Comparison of ENCODE assay signal across 22 cellular contexts in genomic region chr1:21048462-21048861, GRCh38.
A peak's percentile ranks its signal among the peaks of the same experiment; 100 is the strongest.
DNase-seq lines count a peak whose midpoint lies in the region; ATAC-seq and TF ChIP-seq lines count a peak whose summit lies in the region.
"Had no signal": no experiment of that assay in that cellular context is flagged by ENCODE, and none has a peak within 500 bp of the region (broad histone marks: within the 10 kb centered on the region; RNA-seq: fewer than 3 reads in every experiment).

No MANE protein-coding gene starts in this region.

- no peak overlapping the region for H3K23ac ChIP-seq in H9 (ENCODE audit: insufficient read length, low read depth, low read length)

- no CpG with 5 or more reads among the region's 4 CpGs for WGBS in H9 (ENCODE audit: extremely low coverage, insufficient read length, low lambda C conversion rate)

- no peaks in the 10 kb centered on the region for H3K27me3 ChIP-seq in BLaER1 treated with 17β-estradiol and CSF1 and Interleukin-3, amounts not matched to agents 10 nM and 100 nM
- H3K27me3 ChIP-seq in H9 (ENCODE audit: insufficient read depth, low read length) = no peaks in the 10 kb centered on the region
- H3K27me3 ChIP-seq in CD8-positive, alpha-beta memory T cell (ENCODE audit: insufficient read depth, low read length, poor library complexity, severe bottlenecking) = no peaks in the 10 kb centered on the region
- H3K27me3 ChIP-seq: SJCRH30 had no signal

- no peak overlapping the region for H3K56ac ChIP-seq in H9 (ENCODE audit: insufficient read length, low read depth, low read length)

- no peak overlapping the region for H2BK15ac ChIP-seq in H9 (ENCODE audit: low read depth, low read length)

- H4K5ac ChIP-seq in H9 (ENCODE audit: insufficient read length, low read depth, low read length) = no peak overlapping the region

- H2BK20ac ChIP-seq in H9 (ENCODE audit: low read depth, low read length, poor library complexity, severe bottlenecking) = no peak overlapping the region

- no peak overlapping the region for H3K4me3 ChIP-seq in BLaER1 treated with 17β-estradiol and CSF1 and Interleukin-3, amounts not matched to agents 10 nM and 100 nM
- no peak overlapping the region for H3K4me3 ChIP-seq in CD8-positive, alpha-beta memory T cell (ENCODE audit: low read length)
- H3K4me3 ChIP-seq: SJCRH30 had no signal

- H3K27ac ChIP-seq in BLaER1 treated with 17β-estradiol and CSF1 and Interleukin-3, amounts not matched to agents 10 nM and 100 nM = peak overlapping the region in 2 of 11 experiments; percentile 14; a peak in 2 of 22 replicates
- no peak overlapping the region for H3K27ac ChIP-seq in H9 (ENCODE audit: insufficient read length, low read depth, low read length)
- no peak overlapping the region for H3K27ac ChIP-seq in CD8-positive, alpha-beta memory T cell (ENCODE audit: low read depth, low read length)
- H3K27ac ChIP-seq: SJCRH30 had no signal

- H3K9me3 Mint-ChIP-seq in H9 = peaks cover 0 to 2% of the 10 kb centered on the region in 2 experiments; a peak in 1 of 5 replicates
- H3K9me3 Mint-ChIP-seq in WTC11 = peaks cover 3% of the 10 kb centered on the region; the same call in 1 of the 2 replicates
- no peaks in the 10 kb centered on the region for H3K9me3 Mint-ChIP-seq in activated T-helper 2 cell treated with anti-CD3 and anti-CD28 coated beads, Interferon-gamma antibody, Interleukin-2, Interleukin-4, amounts not matched to agents 10 μg/mL and 5 μg/mL and 100 μg/mL, durations not matched to agents 14 hours and 24 hours and 36 hours
- no peaks in the 10 kb centered on the region for H3K9me3 Mint-ChIP-seq in CD8-positive, alpha-beta memory T cell
- H3K9me3 Mint-ChIP-seq: CD4-positive, CD25-positive, alpha-beta regulatory T cell had no signal

- H3K4ac ChIP-seq in H9 (ENCODE audit: low read depth, low read length) = no peak overlapping the region

- no peak overlapping the region for H2BK12ac ChIP-seq in H9 (ENCODE audit: insufficient read length, low read depth, low read length)

- H3K27me3 Mint-ChIP-seq in H9 (ENCODE audit: low read depth) = no peaks in the 10 kb centered on the region
- H3K27me3 Mint-ChIP-seq in WTC11 (ENCODE audit: low read depth) = no peaks in the 10 kb centered on the region
- H3K27me3 Mint-ChIP-seq in activated T-helper 2 cell treated with anti-CD3 and anti-CD28 coated beads, Interferon-gamma antibody, Interleukin-2, Interleukin-4, amounts not matched to agents 10 μg/mL and 5 μg/mL and 100 μg/mL, durations not matched to agents 14 hours and 24 hours and 36 hours (ENCODE audit: low read depth) = no peaks in the 10 kb centered on the region
- no peaks in the 10 kb centered on the region for H3K27me3 Mint-ChIP-seq in CD8-positive, alpha-beta memory T cell
- H3K27me3 Mint-ChIP-seq: CD4-positive, CD25-positive, alpha-beta regulatory T cell had no signal

- no peak overlapping the region for H4K91ac ChIP-seq in H9 (ENCODE audit: insufficient read length, low read depth, low read length)

- no peak overlapping the region for H2BK5ac ChIP-seq in H9 (ENCODE audit: insufficient read length, low read length)

- no peaks in the 10 kb centered on the region for H3K23me2 ChIP-seq in H9 (ENCODE audit: insufficient read length, low read depth, low read length, poor library complexity, severe bottlenecking)

- CTCF ChIA-PET in WTC11 (lab: Charles Lee) = interaction anchor here (0.7 to 1.8 kb wide), 3 partner anchors 9 to 26 kb away, joined by 3 to 4 read pairs (median 3); no protein-coding TSS in a partner anchor
- CTCF ChIA-PET in CD8-positive, alpha-beta memory T cell (lab: Charles Lee) = no interaction called here

- no peak overlapping the region for H3K4me3 Mint-ChIP-seq in H9
- H3K4me3 Mint-ChIP-seq in WTC11 = no peak overlapping the region
- no peak overlapping the region for H3K4me3 Mint-ChIP-seq in activated T-helper 2 cell treated with anti-CD3 and anti-CD28 coated beads, Interferon-gamma antibody, Interleukin-2, Interleukin-4, amounts not matched to agents 10 μg/mL and 5 μg/mL and 100 μg/mL, durations not matched to agents 14 hours and 24 hours and 36 hours (ENCODE audit: low read depth)
- H3K4me3 Mint-ChIP-seq in CD8-positive, alpha-beta memory T cell = no peak overlapping the region
- H3K4me3 Mint-ChIP-seq: CD4-positive, CD25-positive, alpha-beta regulatory T cell had no signal

- H2BK120ac ChIP-seq in H9 (ENCODE audit: low read depth, low read length, poor library complexity, severe bottlenecking) = no peak overlapping the region

- H3K36me3 ChIP-seq in BLaER1 treated with 17β-estradiol and CSF1 and Interleukin-3, amounts not matched to agents 10 nM and 100 nM = peaks cover 22 to 72% (median 49%) of the 10 kb centered on the region in 11 experiments; a peak in 21 of 22 replicates
- no peaks in the 10 kb centered on the region for H3K36me3 ChIP-seq in CD8-positive, alpha-beta memory T cell (ENCODE audit: insufficient read depth, low read length)

- H3K36me3 Mint-ChIP-seq in H9 (ENCODE audit: insufficient read depth in 1 of 3, low read depth in 3 of 3) = peaks cover 13 to 16% (median 15%) of the 10 kb centered on the region in 3 experiments; a peak in 6 of 7 replicates
- H3K36me3 Mint-ChIP-seq in WTC11 = peaks cover 12% of the 10 kb centered on the region
- peaks cover 18% of the 10 kb centered on the region for H3K36me3 Mint-ChIP-seq in activated T-helper 2 cell treated with anti-CD3 and anti-CD28 coated beads, Interferon-gamma antibody, Interleukin-2, Interleukin-4, amounts not matched to agents 10 μg/mL and 5 μg/mL and 100 μg/mL, durations not matched to agents 14 hours and 24 hours and 36 hours (ENCODE audit: low read depth)
- H3K36me3 Mint-ChIP-seq in CD8-positive, alpha-beta memory T cell = peaks cover 7 to 14% (median 12%) of the 10 kb centered on the region in 3 donors

- peak; percentile 30; the same call in 1 of the 2 replicates for ATAC-seq in WTC11

- peaks cover 0 to 11% (median 0%) of the 10 kb centered on the region in 11 experiments; a peak in 4 of 22 replicates for H3K9me3 ChIP-seq in BLaER1 treated with 17β-estradiol and CSF1 and Interleukin-3, amounts not matched to agents 10 nM and 100 nM (replicated peaks in 1 of 11)
- no peaks in the 10 kb centered on the region for H3K9me3 ChIP-seq in H9 (ENCODE audit: control insufficient read depth, low read depth, low read length)
- no peaks in the 10 kb centered on the region for H3K9me3 ChIP-seq in CD8-positive, alpha-beta memory T cell (ENCODE audit: low read length)
- H3K9me3 ChIP-seq: SJCRH30 had no signal

- H3T11ph ChIP-seq in H9 (ENCODE audit: low read length) = no peak overlapping the region

- H3K79me1 ChIP-seq in H9 (ENCODE audit: insufficient read depth, low read depth, low read length, poor library complexity, severe bottlenecking) = peaks cover 7% of the 10 kb centered on the region

- no peaks in the 10 kb centered on the region for H3K79me2 ChIP-seq in H9 (ENCODE audit: insufficient read depth, low read length)

- TF ChIP-seq CTCF in H9 (conservative IDR thresholded peaks at IDR 0.05) (0 out of 3 replicates have a peak, but pooled peaks have one; percentile 23), WTC11 (IDR thresholded peaks at IDR 0.05) (no peak)

- peak overlapping the region; percentile 8 to 67 (median 54); a peak in 21 of 22 replicates for H3K4me2 ChIP-seq in BLaER1 treated with 17β-estradiol and CSF1 and Interleukin-3, amounts not matched to agents 10 nM and 100 nM
- H3K4me2 ChIP-seq in H9 (ENCODE audit: insufficient read depth, insufficient read length, low read length) = no peak overlapping the region

- peak overlapping the region in 2 of 11 experiments; percentile 3 to 29; a peak in 1 of 22 replicates for H3K9ac ChIP-seq in BLaER1 treated with 17β-estradiol and CSF1 and Interleukin-3, amounts not matched to agents 10 nM and 100 nM
- no peak overlapping the region for H3K9ac ChIP-seq in H9 (ENCODE audit: extremely low read depth, insufficient read length, low read length)

- H3K4me1 Mint-ChIP-seq in H9 = peaks cover 2 to 9% of the 10 kb centered on the region in 2 experiments
- H3K4me1 Mint-ChIP-seq in WTC11 = peaks cover 11% of the 10 kb centered on the region
- no peaks in the 10 kb centered on the region for H3K4me1 Mint-ChIP-seq in activated T-helper 2 cell treated with anti-CD3 and anti-CD28 coated beads, Interferon-gamma antibody, Interleukin-2, Interleukin-4, amounts not matched to agents 10 μg/mL and 5 μg/mL and 100 μg/mL, durations not matched to agents 14 hours and 24 hours and 36 hours (ENCODE audit: low read depth)
- H3K4me1 Mint-ChIP-seq in CD8-positive, alpha-beta memory T cell = no peaks in the 10 kb centered on the region

- intact Hi-C loops in activated T-helper 2 cell treated with anti-CD3 and anti-CD28 coated beads, Interferon-gamma antibody, Interleukin-2, Interleukin-4, amounts not matched to agents 10 μg/mL and 5 μg/mL and 100 μg/mL, durations not matched to agents 14 hours and 24 hours and 36 hours (cut with micrococcal nuclease) = no loop called here

- DNase-seq in H9 = no peak
- no peak for DNase-seq in WTC11 (ENCODE audit: low spot score)
- peak; percentile 14 for DNase-seq in iPS-NIHi7 (ENCODE audit: extremely low spot score)
- DNase-seq in activated T-helper 2 cell treated with anti-CD3 and anti-CD28 coated beads, Interferon-gamma antibody, Interleukin-2, Interleukin-4, amounts not matched to agents 10 μg/mL and 5 μg/mL and 100 μg/mL, durations not matched to agents 14 hours and 24 hours and 36 hours (ENCODE audit: low spot score) = no peak
- DNase-seq in CD8-positive, alpha-beta memory T cell = no peak
- no peak for DNase-seq in NCI-H187 treated with DMSO at 0.1 percent for 48 hours (lab: John Stamatoyannopoulos, UW)
- no peak for DNase-seq in NCI-H345 treated with DMSO at 0.1 percent for 48 hours (lab: John Stamatoyannopoulos, UW; ENCODE audit: unreplicated experiment)
- DNase-seq: AML-193; CD4-positive, CD25-positive, alpha-beta regulatory T cell; COR-L47; DND-41; GOT3; MM.1S; NCI-H1048; NCI-H1417 treated with DMSO at 0.1 percent for 48 hours; NCI-H187; NCI-H2107; NCI-H2227 treated with DMSO at 0.1 percent for 48 hours; NCI-H510A treated with DMSO at 0.1 percent for 48 hours; NCI-H82; SJCRH30 had no signal

- H2AFZ ChIP-seq in H9 (ENCODE audit: low read length) = no peak overlapping the region

- H4K8ac ChIP-seq in H9 (replicated peaks; ENCODE audit: insufficient read length, low read depth, low read length) = no peak overlapping the region

- POLR2A ChIA-PET in WTC11 (lab: Charles Lee) = no interaction called here
- POLR2A ChIA-PET in CD8-positive, alpha-beta memory T cell (lab: Charles Lee) = no interaction called here

- no peak overlapping the region for H3K18ac ChIP-seq in H9 (ENCODE audit: insufficient read length, low read depth, low read length)

- peaks cover 0 to 58% (median 26%) of the 10 kb centered on the region in 11 experiments; a peak in 14 of 22 replicates for H4K20me1 ChIP-seq in BLaER1 treated with 17β-estradiol and CSF1 and Interleukin-3, amounts not matched to agents 10 nM and 100 nM
- H4K20me1 ChIP-seq in H9 (ENCODE audit: control insufficient read depth, insufficient read depth, insufficient read length) = no peaks in the 10 kb centered on the region

- no peak overlapping the region for H2AK5ac ChIP-seq in H9 (ENCODE audit: insufficient read length, low read length)

- H3K14ac ChIP-seq in H9 (ENCODE audit: insufficient read depth, low read length) = no peak overlapping the region

- H3K4me1 ChIP-seq in BLaER1 treated with 17β-estradiol and CSF1 and Interleukin-3, amounts not matched to agents 10 nM and 100 nM = peaks cover 22 to 40% (median 34%) of the 10 kb centered on the region in 10 experiments
- H3K4me1 ChIP-seq in H9 (ENCODE audit: insufficient read depth, low read length) = no peaks in the 10 kb centered on the region
- H3K4me1 ChIP-seq in CD8-positive, alpha-beta memory T cell (ENCODE audit: insufficient read depth, low read length) = no peaks in the 10 kb centered on the region

- H3K27ac Mint-ChIP-seq in H9 (no peak overlapping the region), WTC11 (peak overlapping the region; percentile 69; the same call in 1 of the 2 replicates)
- H3K27ac Mint-ChIP-seq in activated T-helper 2 cell treated with anti-CD3 and anti-CD28 coated beads, Interferon-gamma antibody, Interleukin-2, Interleukin-4, amounts not matched to agents 10 μg/mL and 5 μg/mL and 100 μg/mL, durations not matched to agents 14 hours and 24 hours and 36 hours = no peak overlapping the region
- H3K27ac Mint-ChIP-seq in CD8-positive, alpha-beta memory T cell = no peak overlapping the region
- H3K27ac Mint-ChIP-seq: CD4-positive, CD25-positive, alpha-beta regulatory T cell had no signal
